Comparison of ENCODE assay signal across 8 cellular contexts in the genomic region with DNA sequence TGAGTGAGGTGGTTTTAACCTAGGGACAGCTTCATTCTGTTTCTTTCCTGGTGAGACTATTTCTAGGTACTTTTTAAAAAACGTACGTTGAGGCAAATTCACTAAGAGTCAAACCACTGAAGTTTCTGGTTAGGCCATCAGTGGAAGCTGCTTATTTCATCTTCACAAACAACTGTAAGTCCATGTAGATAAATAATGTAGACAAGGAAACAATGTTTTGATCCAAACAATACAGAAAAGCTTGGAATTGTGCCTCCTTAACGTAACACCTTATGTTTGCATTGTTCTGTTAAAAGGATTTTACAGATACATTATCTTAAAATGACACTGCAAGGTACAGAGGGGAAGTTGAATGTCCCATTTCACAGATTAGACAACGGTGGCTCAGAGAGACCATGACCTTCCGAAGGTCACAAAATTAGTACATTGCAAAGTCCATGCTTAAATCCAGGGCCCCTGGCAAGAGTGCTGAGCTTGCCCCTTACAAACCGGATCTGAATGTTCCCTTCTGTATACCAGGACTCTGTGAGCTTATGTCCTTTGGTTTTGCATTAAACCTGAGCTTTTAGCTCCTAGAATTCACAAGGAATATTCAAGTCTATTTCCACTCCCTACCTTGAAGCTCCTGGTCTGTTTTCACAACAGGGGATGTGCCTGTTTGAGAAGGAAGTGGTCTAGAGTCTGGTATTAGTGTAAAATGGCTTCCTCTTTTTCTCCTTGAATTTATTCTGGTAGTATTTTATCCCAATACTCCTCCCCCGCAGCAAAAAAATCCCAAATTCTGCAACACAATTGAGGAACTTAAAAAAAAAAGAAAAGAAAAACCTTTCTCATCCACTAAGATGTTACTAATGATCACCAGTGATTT. TPM values are rescaled to one million over a fixed set of nuclear protein-coding genes. Genes with fewer than 3 reads are reported as not detected.
DNase-seq lines count a peak whose midpoint lies in the region; ATAC-seq, FAIRE-seq and TF ChIP-seq lines count a peak whose summit lies in the region.

No MANE protein-coding gene starts in this region.

- H3K36me3 ChIP-seq in OCI-LY7 (ENCODE audit: insufficient read depth, low read length), result no peaks in the 10 kb centered on the region

- peaks cover 78% of the 10 kb centered on the region for H3K4me1 ChIP-seq in OCI-LY7 (ENCODE audit: insufficient read depth, low read length, poor library complexity, severe bottlenecking)

- H3K9me3 ChIP-seq in OCI-LY7 (ENCODE audit: low read length), result no peaks in the 10 kb centered on the region

- peak overlapping the region; percentile 81 to 89 for H3K27ac Mint-ChIP-seq in natural killer cell treated with Interleukin-12 subunit alpha and Interleukin-12 subunit beta and Interleukin-15 and Interleukin-18, amount 100 ng/mL, for 72 hours

- CTCF ChIA-PET in OCI-LY7 (lab: Charles Lee; ENCODE audit: unreplicated experiment), result interaction anchor here (0.6 to 2.2 kb wide), 5 partner anchors 12 to 226 kb away, joined by 3 to 7 read pairs (median 4); no protein-coding TSS in a partner anchor

- FAIRE-seq in GM19239 (lab: Jason Lieb, UNC), result peak; percentile 59

- no peaks in the 10 kb centered on the region for H3K9me3 Mint-ChIP-seq in natural killer cell treated with Interleukin-12 subunit alpha and Interleukin-12 subunit beta and Interleukin-15 and Interleukin-18, amount 100 ng/mL, for 72 hours

- no peaks in the 10 kb centered on the region for H3K79me2 ChIP-seq in OCI-LY7 (ENCODE audit: insufficient read depth, low read depth, low read length)

- no peaks in the 10 kb centered on the region for H3K36me3 Mint-ChIP-seq in natural killer cell treated with Interleukin-12 subunit alpha and Interleukin-12 subunit beta and Interleukin-15 and Interleukin-18, amount 100 ng/mL, for 72 hours

- H3K4me3 Mint-ChIP-seq in natural killer cell treated with Interleukin-12 subunit alpha and Interleukin-12 subunit beta and Interleukin-15 and Interleukin-18, amount 100 ng/mL, for 72 hours, result peak overlapping the region; percentile 75

- no TSS peak for BruUV-seq in OCI-LY7 (replicated peaks; lab: Mats Ljungman, UMichigan)

- peak overlapping the region; percentile 88 for H2AFZ ChIP-seq in OCI-LY7 (ENCODE audit: low read length)

- intact Hi-C loops in OCI-LY7 (cut with micrococcal nuclease; ENCODE audit: unreplicated experiment), result loop anchor here (2.0 kb wide), 1 partner anchor 28 kb away; no protein-coding TSS in a partner anchor

- POLR2A ChIA-PET in OCI-LY7 (lab: Charles Lee), result interaction anchor here (0.5 to 4.4 kb wide), 29 partner anchors 9 to 843 kb away, joined by 3 to 50 read pairs (median 5); a partner anchor contains a TSS

- peaks cover 28 to 30% of the 10 kb centered on the region in 2 donors for H3K4me1 Mint-ChIP-seq in natural killer cell treated with Interleukin-12 subunit alpha and Interleukin-12 subunit beta and Interleukin-15 and Interleukin-18, amount 100 ng/mL, for 72 hours (ENCODE audit: low read depth in 2 of 2)

- H3K27ac ChIP-seq in OCI-LY7 (ENCODE audit: low read depth, low read length, poor library complexity, severe bottlenecking), result peak overlapping the region; percentile 90

- H4K20me1 ChIP-seq in OCI-LY7 (ENCODE audit: insufficient read depth, low read length), result no peaks in the 10 kb centered on the region

- peak overlapping the region; percentile 69 for H3K4me2 ChIP-seq in OCI-LY7 (ENCODE audit: low read length)

- no peak for TF ChIP-seq CTCF in OCI-LY7 (conservative IDR thresholded peaks at IDR 0.05; ENCODE audit: low read length)

- H3K27me3 Mint-ChIP-seq in natural killer cell treated with Interleukin-12 subunit alpha and Interleukin-12 subunit beta and Interleukin-15 and Interleukin-18, amount 100 ng/mL, for 72 hours, result no peaks in the 10 kb centered on the region

- H3K9me2 ChIP-seq in OCI-LY7 (ENCODE audit: insufficient read depth, low read length), result no peaks in the 10 kb centered on the region

- DNase-seq in GM19239 (ENCODE audit: insufficient read length, low spot score) (no peak), OCI-LY7 (ENCODE audit: low spot score) (peak; percentile 35), dermis blood vessel endothelial cell (peak; percentile 35), AG08396 (ENCODE audit: low spot score) (no peak), activated gamma-delta T cell treated with Interleukin-2 at 50 U/mL for 16 hours (no peak), hypothalamus (lab: John Stamatoyannopoulos, UW) (no peak)
- DNase-seq in natural killer cell treated with Interleukin-12 subunit alpha and Interleukin-12 subunit beta and Interleukin-15 and Interleukin-18, amount 100 ng/mL, for 72 hours (ENCODE audit: low spot score), result no peak
- no peak for DNase-seq in activated CD4-positive, alpha-beta T cell treated with anti-CD3 and anti-CD28 coated beads for 4 hours

- ATAC-seq in natural killer cell treated with Interleukin-12 subunit alpha and Interleukin-12 subunit beta and Interleukin-15 and Interleukin-18, amount 100 ng/mL, for 72 hours, result no peak

- peak overlapping the region; percentile 49 for H3K4me3 ChIP-seq in OCI-LY7 (ENCODE audit: low read depth, low read length, poor library complexity, severe bottlenecking)

RNA-seq across cellular contexts. Expression of a gene that starts 28.8 kb away (rescaled TPM):
- 35.1 and 39.7 TPM in 2 replicates for total RNA-seq in OCI-LY7 (2014; rRNA removed; shearing (Covaris generic))
- total RNA-seq in OCI-LY7 (2022), result 68.4 and 77.0 TPM in 2 replicates
- 17.5 and 17.6 TPM in 2 replicates for total RNA-seq in dermis blood vessel endothelial cell
- total RNA-seq in natural killer cell treated with Interleukin-12 subunit alpha and Interleukin-12 subunit beta and Interleukin-15 and Interleukin-18, amount 100 ng/mL, for 72 hours, result 10 to 100 TPM; 39.9 to 48.0 TPM

Comparison
In these comparisons a context has a peak if more than half of its experiments do, and no peak if none do; other contexts are left out.
1. DNase-seq: peak in OCI-LY7 (single experiment) and dermis blood vessel endothelial cell (single experiment); none in GM19239 (single experiment), natural killer cell treated with Interleukin-12 subunit alpha and Interleukin-12 subunit beta and Interleukin-15 and Interleukin-18, amount 100 ng/mL, for 72 hours (single experiment), AG08396 (single experiment), activated gamma-delta T cell treated with Interleukin-2 at 50 U/mL for 16 hours (single experiment), hypothalamus (0 of 51) and activated CD4-positive, alpha-beta T cell treated with anti-CD3 and anti-CD28 coated beads for 4 hours (0 of 2).